In genomic region chr2:101001713-101002561, GRCh38 we compare ENCODE assay signal across 8 cellular contexts. TPM values are rescaled to one million over a fixed set of nuclear protein-coding genes. Genes with fewer than 3 reads are reported as not detected.
A peak's percentile ranks its signal among the peaks of the same experiment; 100 is the strongest.
DNase-seq lines count a peak whose midpoint lies in the region; ATAC-seq, FAIRE-seq and TF ChIP-seq lines count a peak whose summit lies in the region.

RPL31 (plus strand) TSS chr2:101002289; CDS start chr2:101002702, 413 bp downstream.

- H3K36me3 ChIP-seq in HepG2 (replicated peaks in 1 of 2; ENCODE audit: control insufficient read depth in 1 of 2, insufficient read depth in 2 of 2, low read length in 2 of 2): peaks cover 20 to 41% of the 10 kb centered on the region in 2 experiments

- BruUV-seq in HepG2 (replicated peaks; lab: Mats Ljungman, UMichigan): no TSS peak

- H3K4me1 Mint-ChIP-seq in CD14-positive monocyte: peaks cover 34% of the 10 kb centered on the region

- peaks cover 45% of the 10 kb centered on the region for H4K20me1 ChIP-seq in HepG2 (ENCODE audit: insufficient read depth, low read length)

- no peak for TF ChIP-seq CTCF in CD14-positive monocyte (IDR thresholded peaks at IDR 0.05)
- no peak; the same call in 1 of the 2 replicates for TF ChIP-seq CTCF in HepG2 (CRISPR knock-in tag; IDR thresholded peaks at IDR 0.05)

- H3K27me3 ChIP-seq in HepG2 (ENCODE audit: control insufficient read depth in 1 of 2, insufficient read depth in 2 of 2, low read length in 2 of 2): no peaks in the 10 kb centered on the region; a peak in 1 of 5 replicates

- DNase-seq in CD14-positive monocyte (ENCODE audit: low spot score): peak; percentile 97
- DNase-seq in NCI-H82 (lab: John Stamatoyannopoulos, UW): peak; percentile 96
- DNase-seq in activated CD4-positive, alpha-beta T cell treated with anti-CD3 and anti-CD28 coated beads, Interleukin-2, amount 50 U/mL, for 48 hours: peak; percentile 96 to 97
- peak; percentile 94 to 97 for DNase-seq in dermis microvascular lymphatic vessel endothelial cell (ENCODE audit: low read depth in 2 of 2)
- peak; percentile 98 for DNase-seq in HepG2 (ENCODE audit: low spot score)
- peak; percentile 96 for DNase-seq in stimulated activated CD4-positive, alpha-beta T cell treated with anti-CD3 and anti-CD28 coated beads, Interleukin-4, amount 100 ng/mL, for 1 hour

- H3K27me3 Mint-ChIP-seq in CD14-positive monocyte (ENCODE audit: low read depth in 3 of 3): peaks cover 4 to 6% (median 5%) of the 10 kb centered on the region in 3 donors

- peak within 1 kb of the TSS; percentile 81 to 96 (median 91) for H3K4me3 ChIP-seq in HepG2 (replicated peaks in 1 of 3; ENCODE audit: insufficient read depth in 1 of 3, low read depth in 2 of 3, low read length in 3 of 3)

- WGBS in HepG2 (ENCODE audit: low lambda C conversion rate): 26% methylated on average over 54 of the region's 59 CpGs

- peaks cover 35% of the 10 kb centered on the region for H3K79me2 ChIP-seq in HepG2 (ENCODE audit: insufficient read depth, low read length)

- H2AFZ ChIP-seq in HepG2 (ENCODE audit: low read length): no peak within 1 kb of the TSS

- ATAC-seq in GM19397 (IDR thresholded peaks at IDR 0.05; ENCODE audit: unreplicated experiment) (peak; percentile 96), HG03571 (IDR thresholded peaks at IDR 0.05; ENCODE audit: unreplicated experiment) (peak; percentile 96), HepG2 (peak; percentile 91)

- TF ChIP-seq RAD21 in HepG2 (CRISPR knock-in tag; IDR thresholded peaks at IDR 0.05): no peak; the same call in 1 of the 2 replicates

- in situ Hi-C loops in HepG2 (cut with HindIII; ENCODE audit: extremely low pct_ligation_motif_present, low pct_unique_long_range_greater_than_20kb): no loop called here

- H3K4me3 Mint-ChIP-seq in CD14-positive monocyte: peak within 1 kb of the TSS; percentile 89 to 99

- TF ChIP-seq POLR2A in HepG2 (IDR thresholded peaks at IDR 0.05; ENCODE audit: insufficient read depth in 1 of 2, low read depth in 2 of 2, low read length in 2 of 2): peak; percentile 99 to 100

- CTCF ChIA-PET in HepG2 (lab: Yijun Ruan, JAX; ENCODE audit: low intra/inter-chr PET ratio, low total read pairs): no interaction called here

- no peaks in the 10 kb centered on the region for H3K9me3 ChIP-seq in HepG2 (ENCODE audit: low read length)

- H3K36me3 Mint-ChIP-seq in CD14-positive monocyte: peaks cover 31 to 33% of the 10 kb centered on the region in 2 donors

- peak; percentile 85 for FAIRE-seq in HepG2 (lab: Jason Lieb, UNC)

- peak within 1 kb of the TSS; percentile 91 for H3K4me2 ChIP-seq in HepG2 (ENCODE audit: low read depth, low read length)

- H3K9me3 Mint-ChIP-seq in CD14-positive monocyte: peaks cover 0 to 2% (median 0%) of the 10 kb centered on the region in 7 donors

- POLR2A ChIA-PET in HepG2 (lab: Yijun Ruan, JAX): interaction anchor here (0.6 to 3.1 kb wide), 49 partner anchors 8 to 439 kb away, joined by 3 to 41 read pairs (median 4); partner anchors contain the start of genes CNOT11, PDCL3 and TBC1D8

- intact Hi-C loops in CD14-positive monocyte (cut with micrococcal nuclease): loop anchor here in 1 of 2 donors (2.0 kb wide), 1 partner anchor 251 kb away; the partner anchor contains the start of gene CNOT11
- intact Hi-C loops in HepG2 (cut with micrococcal nuclease; ENCODE audit: unreplicated experiment): no loop called here

- H3K9ac ChIP-seq in HepG2 (ENCODE audit: insufficient read depth, low read depth, low read length): peak within 1 kb of the TSS; percentile 97

- peak within 1 kb of the TSS; percentile 79 for H3K27ac ChIP-seq in HepG2 (ENCODE audit: extremely low read length, insufficient read depth, low read length)

- peak within 1 kb of the TSS; percentile 91 to 97 (median 93) for H3K27ac Mint-ChIP-seq in CD14-positive monocyte

- H3K4me1 ChIP-seq in HepG2 (ENCODE audit: insufficient read depth, low read length): peaks cover 43% of the 10 kb centered on the region

- peak; percentile 39 to 42; a peak in 2 of 4 replicates for TF ChIP-seq EP300 in HepG2 (IDR thresholded peaks at IDR 0.05; ENCODE audit: low read depth in 2 of 2, low read length in 2 of 2)
- TF ChIP-seq EP300 in HepG2 (CRISPR knock-in tag; IDR thresholded peaks at IDR 0.05; ENCODE audit: borderline replicate concordance): peak; percentile 78

TF ChIP-seq in HepG2, 621 proteins besides CTCF, POLR2A, EP300 and RAD21 (continues in another document):
- TF ChIP-seq ZFP62 (CRISPR knock-in tag; IDR thresholded peaks at IDR 0.05) (no peak; the same call in 1 of the 2 replicates), KDM2A (CRISPR knock-in tag; IDR thresholded peaks at IDR 0.05; ENCODE audit: borderline replicate concordance, low read depth) (peak; percentile 97), MLLT10 (CRISPR knock-in tag; IDR thresholded peaks at IDR 0.05) (peak; percentile 74; the same call in 1 of the 2 replicates), RAD51 (IDR thresholded peaks at IDR 0.05; ENCODE audit: borderline replicate concordance) (no peak), ZNF572 (CRISPR knock-in tag; IDR thresholded peaks at IDR 0.05) (peak; percentile 88; the same call in 1 of the 2 replicates), ZNF784 (CRISPR knock-in tag; IDR thresholded peaks at IDR 0.05; ENCODE audit: borderline replicate concordance) (peak; percentile 98; the same call in 1 of the 2 replicates), ZNF441 (CRISPR knock-in tag; IDR thresholded peaks at IDR 0.05; ENCODE audit: borderline replicate concordance) (peak; percentile 93), SOX5 (CRISPR knock-in tag; IDR thresholded peaks at IDR 0.05; ENCODE audit: borderline replicate concordance) (peak; percentile 84), HDAC6 (IDR thresholded peaks at IDR 0.05; ENCODE audit: low read depth, low read length) (no peak; the same call in 1 of the 2 replicates)
- TF ChIP-seq, protein P1, sequence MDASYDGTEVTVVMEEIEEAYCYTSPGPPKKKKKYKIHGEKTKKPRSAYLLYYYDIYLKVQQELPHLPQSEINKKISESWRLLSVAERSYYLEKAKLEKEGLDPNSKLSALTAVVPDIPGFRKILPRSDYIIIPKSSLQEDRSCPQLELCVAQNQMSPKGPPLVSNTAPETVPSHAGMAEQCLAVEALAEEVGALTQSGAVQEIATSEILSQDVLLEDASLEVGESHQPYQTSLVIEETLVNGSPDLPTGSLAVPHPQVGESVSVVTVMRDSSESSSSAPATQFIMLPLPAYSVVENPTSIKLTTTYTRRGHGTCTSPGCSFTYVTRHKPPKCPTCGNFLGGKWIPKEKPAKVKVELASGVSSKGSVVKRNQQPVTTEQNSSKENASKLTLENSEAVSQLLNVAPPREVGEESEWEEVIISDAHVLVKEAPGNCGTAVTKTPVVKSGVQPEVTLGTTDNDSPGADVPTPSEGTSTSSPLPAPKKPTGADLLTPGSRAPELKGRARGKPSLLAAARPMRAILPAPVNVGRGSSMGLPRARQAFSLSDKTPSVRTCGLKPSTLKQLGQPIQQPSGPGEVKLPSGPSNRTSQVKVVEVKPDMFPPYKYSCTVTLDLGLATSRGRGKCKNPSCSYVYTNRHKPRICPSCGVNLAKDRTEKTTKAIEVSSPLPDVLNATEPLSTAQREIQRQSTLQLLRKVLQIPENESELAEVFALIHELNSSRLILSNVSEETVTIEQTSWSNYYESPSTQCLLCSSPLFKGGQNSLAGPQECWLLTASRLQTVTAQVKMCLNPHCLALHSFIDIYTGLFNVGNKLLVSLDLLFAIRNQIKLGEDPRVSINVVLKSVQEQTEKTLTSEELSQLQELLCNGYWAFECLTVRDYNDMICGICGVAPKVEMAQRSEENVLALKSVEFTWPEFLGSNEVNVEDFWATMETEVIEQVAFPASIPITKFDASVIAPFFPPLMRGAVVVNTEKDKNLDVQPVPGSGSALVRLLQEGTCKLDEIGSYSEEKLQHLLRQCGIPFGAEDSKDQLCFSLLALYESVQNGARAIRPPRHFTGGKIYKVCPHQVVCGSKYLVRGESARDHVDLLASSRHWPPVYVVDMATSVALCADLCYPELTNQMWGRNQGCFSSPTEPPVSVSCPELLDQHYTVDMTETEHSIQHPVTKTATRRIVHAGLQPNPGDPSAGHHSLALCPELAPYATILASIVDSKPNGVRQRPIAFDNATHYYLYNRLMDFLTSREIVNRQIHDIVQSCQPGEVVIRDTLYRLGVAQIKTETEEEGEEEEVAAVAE (CRISPR knock-in tag; IDR thresholded peaks at IDR 0.05; ENCODE audit: borderline replicate concordance): peak; percentile 96

RNA-seq across cellular contexts. Expression of gene RPL31, which starts in this region (rescaled TPM):
- polyA plus RNA-seq in CD14-positive monocyte: 1,000 to 10,000 TPM; 1,998 to 2,299 TPM
- 843 and 902 TPM in 2 replicates for total RNA-seq in dermis microvascular lymphatic vessel endothelial cell
- 3,331 and 4,246 TPM in 2 replicates for total RNA-seq in HepG2 (2016; rRNA removed; fragmentation: Illumina TruSeq; extraction: Trizol)
- total RNA-seq in HepG2 (2016; cell fraction: cytosol; rRNA removed; fragmentation: Illumina TruSeq; extraction: Trizol; ENCODE audit: low read depth): 5,225 and 5,854 TPM in 2 replicates
- 3,362 and 4,378 TPM in 2 replicates for total RNA-seq in HepG2 (2016; cell fraction: insoluble cytoplasmic fraction; rRNA removed; fragmentation: Illumina TruSeq; extraction: Trizol)
- total RNA-seq in HepG2 (2016; cell fraction: membrane; rRNA removed; fragmentation: Illumina TruSeq; extraction: Trizol): 8,556 and 9,092 TPM in 2 replicates
- 1,122 and 1,268 TPM in 2 replicates for total RNA-seq in HepG2 (2016; cell fraction: nucleus; rRNA removed; fragmentation: Illumina TruSeq; extraction: Trizol)
- 3,582 and 3,614 TPM in 2 replicates for polyA plus RNA-seq in HepG2 (2011; rRNA removed)
- polyA plus RNA-seq in HepG2 (2011; cell fraction: cytosol; rRNA removed): 3,176 and 4,386 TPM in 2 replicates
- polyA plus RNA-seq in HepG2 (2011; cell fraction: nucleus; rRNA removed): 741 and 878 TPM in 2 replicates
- 8,552 and 9,844 TPM in 2 replicates for polyA plus RNA-seq in HepG2 (2012)
- 7,218 and 7,614 TPM in 2 replicates for polyA plus RNA-seq in HepG2 (2016; cell fraction: cytosol; fragmentation: Illumina TruSeq; extraction: Trizol; ENCODE audit: low read depth)
- polyA plus RNA-seq in HepG2 (2016; cell fraction: insoluble cytoplasmic fraction; fragmentation: Illumina TruSeq; extraction: Trizol; ENCODE audit: low read depth): 4,222 and 4,697 TPM in 2 replicates
- 8,348 and 8,377 TPM in 2 replicates for polyA plus RNA-seq in HepG2 (2016; cell fraction: membrane; fragmentation: Illumina TruSeq; extraction: Trizol; ENCODE audit: low read depth)
- 2,101 and 2,110 TPM in 2 replicates for polyA plus RNA-seq in HepG2 (2016; cell fraction: nucleus; fragmentation: Illumina TruSeq; extraction: Trizol; ENCODE audit: insufficient read depth, low read depth)
- polyA minus RNA-seq in HepG2 (2011; rRNA and poly(A)+ RNA removed; ENCODE audit: low replicate concordance): 234 and 364 TPM in 2 replicates
- 317 and 452 TPM in 2 replicates for polyA minus RNA-seq in HepG2 (2011; cell fraction: cytosol; rRNA and poly(A)+ RNA removed)
- polyA minus RNA-seq in HepG2 (2011; cell fraction: nucleus; rRNA and poly(A)+ RNA removed): 241 and 344 TPM in 2 replicates

Comparison
In these comparisons a context has a peak if more than half of its experiments do, and no peak if none do; other contexts are left out.
1. Peak in every context shown above with its lines: DNase-seq, ATAC-seq, H3K4me3 ChIP-seq and H3K27ac ChIP-seq.